1 cellular context compared by ENCODE assay signal in genomic region chr10:99658622-99659030, GRCh38.
A peak's percentile ranks its signal among the peaks of the same experiment; 100 is the strongest.
TF ChIP-seq lines count a peak whose summit lies in the region.

No MANE protein-coding gene starts in this region.

TF ChIP-seq in K562, 482 proteins besides CTCF, POLR2A, EP300 and RAD21 (continued from another document and continues in another):
- 0 out of 2 replicates have a peak, but pooled peaks have one; percentile 54 for TF ChIP-seq NKRF (IDR thresholded peaks at IDR 0.05; ENCODE audit: borderline replicate concordance)
- peak; percentile 56; the same call in 1 of the 2 replicates for TF ChIP-seq ZBTB2 (IDR thresholded peaks at IDR 0.05)
- no peak for TF ChIP-seq EWSR1 (IDR thresholded peaks at IDR 0.05; ENCODE audit: borderline replicate concordance, low read depth, partially characterized antibody)
- TF ChIP-seq CBFA2T2 (conservative IDR thresholded peaks at IDR 0.05) = no peak
- no peak for TF ChIP-seq ATF1 (CRISPR knock-in tag; IDR thresholded peaks at IDR 0.05)
- TF ChIP-seq ATF1 (tag; IDR thresholded peaks at IDR 0.05) = peak; percentile 39; the same call in 1 of the 2 replicates
- TF ChIP-seq MGA (IDR thresholded peaks at IDR 0.05) = peak; percentile 86
- TF ChIP-seq SAFB (IDR thresholded peaks at IDR 0.05; ENCODE audit: borderline replicate concordance, low read depth, low read length) = no peak
- peak; percentile 54 for TF ChIP-seq MAFG (tag; conservative IDR thresholded peaks at IDR 0.05)
- no peak for TF ChIP-seq FOXA1 (IDR thresholded peaks at IDR 0.05; ENCODE audit: borderline replicate concordance)
- peak in 1 of 3 experiments; percentile 28 for TF ChIP-seq YY1 (IDR thresholded peaks at IDR 0.05; ENCODE audit: borderline replicate concordance in 1 of 3, control insufficient read depth in 1 of 3, extremely low read depth in 1 of 3, insufficient read depth in 3 of 3, insufficient read length in 1 of 3, insufficient replicate concordance in 2 of 3, low read depth in 1 of 3, low read length in 2 of 3)
- TF ChIP-seq TAF9B (IDR thresholded peaks at IDR 0.05; ENCODE audit: partially characterized antibody) = peak; percentile 41
- peak; percentile 47 for TF ChIP-seq BRD9 (IDR thresholded peaks at IDR 0.05; ENCODE audit: low read depth, partially characterized antibody)
- no peak for TF ChIP-seq JUN (IDR thresholded peaks at IDR 0.05; ENCODE audit: borderline replicate concordance, low read depth, low read length)
- no peak for TF ChIP-seq JUN (CRISPR knock-in tag; IDR thresholded peaks at IDR 0.05; ENCODE audit: borderline replicate concordance)
- TF ChIP-seq SMARCA4 (IDR thresholded peaks at IDR 0.05) = 0 out of 2 replicates have a peak, but pooled peaks have one; percentile 46
- no peak for TF ChIP-seq BRD4 (IDR thresholded peaks at IDR 0.05)
- TF ChIP-seq CREBBP (IDR thresholded peaks at IDR 0.05; ENCODE audit: low read depth, low read length) = no peak
- TF ChIP-seq RNF219 (CRISPR knock-in tag; IDR thresholded peaks at IDR 0.05) = no peak
- no peak for TF ChIP-seq ZNF655 (CRISPR knock-in tag; IDR thresholded peaks at IDR 0.05)
- no peak for TF ChIP-seq TFAP4 (CRISPR knock-in tag; IDR thresholded peaks at IDR 0.05; ENCODE audit: borderline replicate concordance)
- peak; percentile 21; the same call in 1 of the 2 replicates for TF ChIP-seq BCOR (IDR thresholded peaks at IDR 0.05)
- TF ChIP-seq MYNN (IDR thresholded peaks at IDR 0.05) = 0 out of 2 replicates have a peak, but pooled peaks have one; percentile 24
- no peak for TF ChIP-seq MYNN (CRISPR knock-in tag; IDR thresholded peaks at IDR 0.05)
- TF ChIP-seq CREB3 (tag; conservative IDR thresholded peaks at IDR 0.05; ENCODE audit: low read depth) = 0 out of 2 replicates have a peak, but pooled peaks have one; percentile 34
- peak; percentile 94 for TF ChIP-seq EGR1 (conservative IDR thresholded peaks at IDR 0.05)
- peak; percentile 70; the same call in 1 of the 2 replicates for TF ChIP-seq CREB3L1 (IDR thresholded peaks at IDR 0.05; ENCODE audit: borderline replicate concordance, low read depth)
- no peak for TF ChIP-seq ZNF347 (CRISPR knock-in tag; IDR thresholded peaks at IDR 0.05; ENCODE audit: low read depth)
- no peak for TF ChIP-seq CHD4 (IDR thresholded peaks at IDR 0.05; ENCODE audit: insufficient read depth, insufficient replicate concordance, low read depth, low read length, poor library complexity, severe bottlenecking)
- TF ChIP-seq DPF2 (IDR thresholded peaks at IDR 0.05) = peak; percentile 59; the same call in 1 of the 2 replicates
- peak; percentile 45; the same call in 1 of the 2 replicates for TF ChIP-seq NFRKB (IDR thresholded peaks at IDR 0.05; ENCODE audit: low read depth)
- TF ChIP-seq ZNF316 (IDR thresholded peaks at IDR 0.05) = peak; percentile 69; the same call in 1 of the 2 replicates
- no peak for TF ChIP-seq ZNF668 (CRISPR knock-in tag; IDR thresholded peaks at IDR 0.05)
- no peak for TF ChIP-seq ATF3 (IDR thresholded peaks at IDR 0.05)
- TF ChIP-seq ATF3 (CRISPR knock-in tag; conservative IDR thresholded peaks at IDR 0.05) = no peak
